In genomic region chr15:58980351-58980939, GRCh38 we compare ENCODE assay signal across 8 cellular contexts. TPM values are rescaled to one million over a fixed set of nuclear protein-coding genes. Genes with fewer than 3 reads are reported as not detected.
DNase-seq lines count a peak whose midpoint lies in the region; ATAC-seq and TF ChIP-seq lines count a peak whose summit lies in the region.

No MANE protein-coding gene starts in this region.

- H3K27me3 ChIP-seq in CD4-positive, CD25-positive, alpha-beta regulatory T cell (ENCODE audit: control insufficient read depth, insufficient read depth, low read length) = no peaks in the 10 kb centered on the region

- CTCF ChIA-PET in WTC11 (lab: Charles Lee) = interaction anchor here (0.6 to 1.4 kb wide), 10 partner anchors 58 to 549 kb away, joined by 3 to 4 read pairs (median 3); partner anchors contain the start of gene CCNB2

- intact Hi-C loops in activated CD4-positive, alpha-beta T cell treated with anti-CD3 and anti-CD28 coated beads, Interleukin-2, amount 10 ng/mL, durations not matched to agents 24 days and 14 days (cut with micrococcal nuclease) = loop anchor here (2.0 to 10.0 kb wide), 3 partner anchors 157 to 320 kb away; no protein-coding TSS in a partner anchor

- H3K4me1 ChIP-seq in CD4-positive, CD25-positive, alpha-beta regulatory T cell (ENCODE audit: control insufficient read depth, insufficient read depth, low read length, poor library complexity, severe bottlenecking) = peaks cover 35% of the 10 kb centered on the region

- no peaks in the 10 kb centered on the region for H3K27me3 Mint-ChIP-seq in CD4-positive, CD25-positive, alpha-beta regulatory T cell
- H3K27me3 Mint-ChIP-seq in osteocyte (ENCODE audit: unreplicated experiment) = peaks cover 43% of the 10 kb centered on the region
- H3K27me3 Mint-ChIP-seq in WTC11 (ENCODE audit: low read depth) = no peaks in the 10 kb centered on the region; the same call in 1 of the 2 replicates
- H3K27me3 Mint-ChIP-seq in activated CD4-positive, alpha-beta T cell treated with anti-CD3 and anti-CD28 coated beads, Interleukin-2, amount 10 ng/mL, durations not matched to agents 24 days and 14 days = peaks cover 15% of the 10 kb centered on the region

- no peaks in the 10 kb centered on the region for H3K36me3 ChIP-seq in CD4-positive, CD25-positive, alpha-beta regulatory T cell (ENCODE audit: control insufficient read depth, insufficient read depth, low read length)

- no peak for ATAC-seq in CD4-positive, CD25-positive, alpha-beta regulatory T cell (ENCODE audit: low read depth in 2 of 2)
- ATAC-seq in WTC11 = no peak

- POLR2A ChIA-PET in WTC11 (lab: Charles Lee) = no interaction called here

- H3K27ac ChIP-seq in CD4-positive, CD25-positive, alpha-beta regulatory T cell (ENCODE audit: insufficient read depth, low read length, poor library complexity, severe bottlenecking) = no peak overlapping the region

- H3K9me3 Mint-ChIP-seq in CD4-positive, CD25-positive, alpha-beta regulatory T cell = no peaks in the 10 kb centered on the region
- H3K9me3 Mint-ChIP-seq in osteocyte (ENCODE audit: unreplicated experiment) = no peaks in the 10 kb centered on the region
- H3K9me3 Mint-ChIP-seq in WTC11 = no peaks in the 10 kb centered on the region
- H3K9me3 Mint-ChIP-seq in activated CD4-positive, alpha-beta T cell treated with anti-CD3 and anti-CD28 coated beads, Interleukin-2, amount 10 ng/mL, durations not matched to agents 24 days and 14 days = no peaks in the 10 kb centered on the region

- H3K4me1 Mint-ChIP-seq in CD4-positive, CD25-positive, alpha-beta regulatory T cell = peaks cover 24 to 40% (median 33%) of the 10 kb centered on the region in 4 donors
- H3K4me1 Mint-ChIP-seq in osteocyte (ENCODE audit: unreplicated experiment) (peaks cover 4% of the 10 kb centered on the region), WTC11 (peaks cover 5% of the 10 kb centered on the region)
- peaks cover 33% of the 10 kb centered on the region for H3K4me1 Mint-ChIP-seq in activated CD4-positive, alpha-beta T cell treated with anti-CD3 and anti-CD28 coated beads, Interleukin-2, amount 10 ng/mL, durations not matched to agents 24 days and 14 days

- DNase-seq in CD4-positive, CD25-positive, alpha-beta regulatory T cell = peak in 2 of 3 donors; percentile 53 to 81
- DNase-seq in HuH-7 (ENCODE audit: low spot score) = peak; percentile 12
- peak; percentile 47 for DNase-seq in RPMI7951 (ENCODE audit: low read depth)
- DNase-seq in epithelial cell of esophagus (ENCODE audit: low read depth) = peak; percentile 46
- no peak for DNase-seq in osteocyte (ENCODE audit: extremely low spot score, unreplicated experiment)
- no peak for DNase-seq in WTC11 (ENCODE audit: low spot score)
- DNase-seq in activated CD4-positive, alpha-beta T cell treated with anti-CD3 and anti-CD28 coated beads, Interleukin-2, amount 10 ng/mL, durations not matched to agents 24 days and 14 days = no peak
- DNase-seq in AG08396 (ENCODE audit: low spot score) = no peak

- no peaks in the 10 kb centered on the region for H3K9me3 ChIP-seq in CD4-positive, CD25-positive, alpha-beta regulatory T cell (ENCODE audit: control insufficient read depth in 2 of 2, low read length in 2 of 2)

- peak overlapping the region; percentile 81 for H3K4me3 ChIP-seq in CD4-positive, CD25-positive, alpha-beta regulatory T cell (ENCODE audit: low read depth, low read length)
- H3K4me3 ChIP-seq in epithelial cell of esophagus (ENCODE audit: low read length) = no peak overlapping the region

- peak overlapping the region in 1 of 4 donors; percentile 13 for H3K4me3 Mint-ChIP-seq in CD4-positive, CD25-positive, alpha-beta regulatory T cell
- H3K4me3 Mint-ChIP-seq in osteocyte (ENCODE audit: unreplicated experiment) = no peak overlapping the region
- H3K4me3 Mint-ChIP-seq in WTC11 = no peak overlapping the region
- no peak overlapping the region for H3K4me3 Mint-ChIP-seq in activated CD4-positive, alpha-beta T cell treated with anti-CD3 and anti-CD28 coated beads, Interleukin-2, amount 10 ng/mL, durations not matched to agents 24 days and 14 days

- peak overlapping the region; percentile 16 to 80 (median 64) for H3K27ac Mint-ChIP-seq in CD4-positive, CD25-positive, alpha-beta regulatory T cell
- H3K27ac Mint-ChIP-seq in osteocyte (ENCODE audit: unreplicated experiment) (no peak overlapping the region), WTC11 (no peak overlapping the region)
- H3K27ac Mint-ChIP-seq in activated CD4-positive, alpha-beta T cell treated with anti-CD3 and anti-CD28 coated beads, Interleukin-2, amount 10 ng/mL, durations not matched to agents 24 days and 14 days = no peak overlapping the region

- peak; percentile 25 for TF ChIP-seq CTCF in epithelial cell of esophagus (IDR thresholded peaks at IDR 0.05; ENCODE audit: insufficient read depth, low read depth, low read length, missing control alignments)
- peak; percentile 63 for TF ChIP-seq CTCF in osteocyte (IDR thresholded peaks at IDR 0.05)
- TF ChIP-seq CTCF in WTC11 (IDR thresholded peaks at IDR 0.05) = no peak

- H3K36me3 Mint-ChIP-seq in CD4-positive, CD25-positive, alpha-beta regulatory T cell = no peaks in the 10 kb centered on the region
- H3K36me3 Mint-ChIP-seq in osteocyte (ENCODE audit: unreplicated experiment) (no peaks in the 10 kb centered on the region), WTC11 (no peaks in the 10 kb centered on the region)
- H3K36me3 Mint-ChIP-seq in activated CD4-positive, alpha-beta T cell treated with anti-CD3 and anti-CD28 coated beads, Interleukin-2, amount 10 ng/mL, durations not matched to agents 24 days and 14 days (ENCODE audit: low read depth) = no peaks in the 10 kb centered on the region

TF ChIP-seq in WTC11, 78 proteins besides CTCF, POLR2A, EP300 and RAD21 (continues in another document):
- TF ChIP-seq ZNF423 (CRISPR knock-in tag; IDR thresholded peaks at IDR 0.05) = no peak
- TF ChIP-seq SP1 (CRISPR knock-in tag; conservative IDR thresholded peaks at IDR 0.05) = no peak
- TF ChIP-seq GTF2I (CRISPR knock-in tag; conservative IDR thresholded peaks at IDR 0.05) = no peak
- no peak for TF ChIP-seq E2F5 (CRISPR knock-in tag; IDR thresholded peaks at IDR 0.05)
- no peak for TF ChIP-seq PRDM15 (CRISPR knock-in tag; IDR thresholded peaks at IDR 0.05)
- TF ChIP-seq USF1 (CRISPR knock-in tag; IDR thresholded peaks at IDR 0.05) = no peak
- no peak for TF ChIP-seq CBFB (CRISPR knock-in tag; IDR thresholded peaks at IDR 0.05; ENCODE audit: low read depth)
- no peak for TF ChIP-seq MXD4 (CRISPR knock-in tag; IDR thresholded peaks at IDR 0.05; ENCODE audit: borderline replicate concordance)

RNA-seq across cellular contexts. Expression of gene RNF111, which starts 7.0 kb away (rescaled TPM):
- total RNA-seq in CD4-positive, CD25-positive, alpha-beta regulatory T cell = 58.2 TPM
- 10 to 100 TPM; 17.2 to 23.2 (median 18.8) TPM for polyA plus RNA-seq in CD4-positive, CD25-positive, alpha-beta regulatory T cell
- total RNA-seq in RPMI7951 (2014; rRNA removed; shearing (Covaris generic)) = 14.1 and 25.6 TPM in 2 replicates
- 32.3 and 33.8 TPM in 2 replicates for total RNA-seq in osteocyte
- total RNA-seq in WTC11 (2021) = 22.4 to 22.6 TPM (median 22.6 TPM) in 3 replicates
- total RNA-seq in activated CD4-positive, alpha-beta T cell treated with anti-CD3 and anti-CD28 coated beads, Interleukin-2, amount 10 ng/mL, durations not matched to agents 24 days and 14 days = 32.9 and 35.1 TPM in 2 replicates

RNA-seq across cellular contexts. Expression of gene SLTM, which starts 47.0 kb away (rescaled TPM):
- 232 TPM for total RNA-seq in CD4-positive, CD25-positive, alpha-beta regulatory T cell
- 10 to 100 TPM; 43.6 to 57.5 (median 53.8) TPM for polyA plus RNA-seq in CD4-positive, CD25-positive, alpha-beta regulatory T cell
- total RNA-seq in RPMI7951 (2014; rRNA removed; shearing (Covaris generic)) = 70.5 and 71.6 TPM in 2 replicates
- total RNA-seq in osteocyte = 87.3 and 93.9 TPM in 2 replicates
- total RNA-seq in WTC11 (2021) = 106 to 126 TPM (median 107 TPM) in 3 replicates
- total RNA-seq in activated CD4-positive, alpha-beta T cell treated with anti-CD3 and anti-CD28 coated beads, Interleukin-2, amount 10 ng/mL, durations not matched to agents 24 days and 14 days = 126 and 127 TPM in 2 replicates

Comparison
In these comparisons a context has a peak if more than half of its experiments do, and no peak if none do; other contexts are left out.
1. DNase-seq: peak in CD4-positive, CD25-positive, alpha-beta regulatory T cell (2 of 3), HuH-7 (single experiment), RPMI7951 (single experiment) and epithelial cell of esophagus (single experiment); none in osteocyte (single experiment), WTC11 (single experiment), activated CD4-positive, alpha-beta T cell treated with anti-CD3 and anti-CD28 coated beads, Interleukin-2, amount 10 ng/mL, durations not matched to agents 24 days and 14 days (single experiment) and AG08396 (single experiment).
2. H3K27ac Mint-ChIP-seq: peak in CD4-positive, CD25-positive, alpha-beta regulatory T cell (3 of 3); none in osteocyte (single experiment), WTC11 (single experiment) and activated CD4-positive, alpha-beta T cell treated with anti-CD3 and anti-CD28 coated beads, Interleukin-2, amount 10 ng/mL, durations not matched to agents 24 days and 14 days (single experiment).